ENCODE assay signal across 8 cellular contexts in genomic region chr7:24979863-24980694, GRCh38. TPM values are rescaled to one million over a fixed set of nuclear protein-coding genes. Genes with fewer than 3 reads are reported as not detected.
DNase-seq lines count a peak whose midpoint lies in the region; ATAC-seq and TF ChIP-seq lines count a peak whose summit lies in the region.

TSS of gene OSBPL3 (minus strand) at chr7:24980178. CDS start at chr7:24892472, 87,706 bp downstream.

- H3K27me3 Mint-ChIP-seq in activated CD8-positive, alpha-beta memory T cell treated with anti-CD3 and anti-CD28 coated beads, Interleukin-2, amount 10 ng/mL, durations not matched to agents 7 days and 5 days, result peaks cover 6% of the 10 kb centered on the region
- H3K27me3 Mint-ChIP-seq in mesothelial cell of epicardium (ENCODE audit: low read depth), result peaks cover 58% of the 10 kb centered on the region

- H3K27ac Mint-ChIP-seq in activated CD8-positive, alpha-beta memory T cell treated with anti-CD3 and anti-CD28 coated beads, Interleukin-2, amount 10 ng/mL, durations not matched to agents 7 days and 5 days, result peak within 1 kb of the TSS; percentile 91
- H3K27ac Mint-ChIP-seq in mesothelial cell of epicardium, result peak within 1 kb of the TSS; percentile 95

- no peaks in the 10 kb centered on the region for H3K9me3 Mint-ChIP-seq in activated CD8-positive, alpha-beta memory T cell treated with anti-CD3 and anti-CD28 coated beads, Interleukin-2, amount 10 ng/mL, durations not matched to agents 7 days and 5 days (ENCODE audit: low read depth)
- H3K9me3 Mint-ChIP-seq in mesothelial cell of epicardium, result no peaks in the 10 kb centered on the region

- DNase-seq in COLO829 (ENCODE audit: low spot score) (peak; percentile 96), GM20000 (ENCODE audit: low spot score) (peak; percentile 94), HT1080 (ENCODE audit: low read depth) (peak; percentile 88), NOMO-1 (lab: John Stamatoyannopoulos, UW; ENCODE audit: unreplicated experiment in 2 of 2) (peak; percentile 71 to 85), mesothelial cell of epicardium (ENCODE audit: low spot score in 2 of 2, unreplicated experiment in 2 of 2) (peak; percentile 91 to 98)
- peak; percentile 96 for DNase-seq in activated CD8-positive, alpha-beta memory T cell treated with anti-CD3 and anti-CD28 coated beads, Interleukin-2, amount 10 ng/mL, durations not matched to agents 7 days and 5 days
- DNase-seq in stimulated activated CD8-positive, alpha-beta memory T cell treated with anti-CD3 and anti-CD28 coated beads, Interleukin-15, amount 100 ng/mL, for 4 hours (ENCODE audit: low read depth in 2 of 2), result peak; percentile 91 to 93

- in situ Hi-C loops in endometrial microvascular endothelial cells (cut with HindIII; ENCODE audit: inconsistent ontology term, low pct_unique_long_range_greater_than_20kb, low sequenced_read_pairs), result no loop called here

- peak; percentile 83 for ATAC-seq in activated CD8-positive, alpha-beta memory T cell treated with anti-CD3 and anti-CD28 coated beads, Interleukin-2, amount 10 ng/mL, durations not matched to agents 7 days and 5 days

- peaks cover 49% of the 10 kb centered on the region for H3K4me1 Mint-ChIP-seq in activated CD8-positive, alpha-beta memory T cell treated with anti-CD3 and anti-CD28 coated beads, Interleukin-2, amount 10 ng/mL, durations not matched to agents 7 days and 5 days
- H3K4me1 Mint-ChIP-seq in mesothelial cell of epicardium, result peaks cover 39% of the 10 kb centered on the region

- CTCF ChIA-PET in activated CD8-positive, alpha-beta memory T cell treated with anti-CD3 and anti-CD28 coated beads, Interleukin-2, amount 10 ng/mL, durations not matched to agents 7 days and 5 days (lab: Charles Lee), result interaction anchor here (0.8 to 9.1 kb wide), 35 partner anchors 7 to 168 kb away, joined by 3 to 90 read pairs (median 6); no protein-coding TSS in a partner anchor

- TF ChIP-seq CTCF in GM20000 (IDR thresholded peaks at IDR 0.05; ENCODE audit: extremely low read depth, missing control alignments), result no peak
- no peak for TF ChIP-seq CTCF in mesothelial cell of epicardium (IDR thresholded peaks at IDR 0.05; ENCODE audit: unreplicated experiment)

- peak within 1 kb of the TSS; percentile 98 for H3K4me3 Mint-ChIP-seq in activated CD8-positive, alpha-beta memory T cell treated with anti-CD3 and anti-CD28 coated beads, Interleukin-2, amount 10 ng/mL, durations not matched to agents 7 days and 5 days
- H3K4me3 Mint-ChIP-seq in mesothelial cell of epicardium, result peak within 1 kb of the TSS; percentile 94

- H3K36me3 Mint-ChIP-seq in activated CD8-positive, alpha-beta memory T cell treated with anti-CD3 and anti-CD28 coated beads, Interleukin-2, amount 10 ng/mL, durations not matched to agents 7 days and 5 days, result peaks cover 27% of the 10 kb centered on the region
- no peaks in the 10 kb centered on the region for H3K36me3 Mint-ChIP-seq in mesothelial cell of epicardium

RNA-seq across cellular contexts. Expression of gene OSBPL3, which starts in this region (rescaled TPM):
- total RNA-seq in HT1080 (2014; rRNA removed; shearing (Covaris generic)), result 20.9 and 30.7 TPM in 2 replicates
- 23.5 and 28.7 TPM in 2 replicates for polyA plus RNA-seq in HT1080 (2015; cell fraction: cytosol; rRNA removed)
- polyA plus RNA-seq in HT1080 (2015; cell fraction: nucleus; rRNA removed), result 65.6 and 83.7 TPM in 2 replicates
- total RNA-seq in activated CD8-positive, alpha-beta memory T cell treated with anti-CD3 and anti-CD28 coated beads, Interleukin-2, amount 10 ng/mL, durations not matched to agents 7 days and 5 days, result 100 to 1,000 TPM in 1 of 2 experiments, 10 to 100 TPM in 1; 98.3 to 133 TPM
- 20.3 TPM for total RNA-seq in endometrial microvascular endothelial cells (ENCODE audit: inconsistent ontology term)
- total RNA-seq in mesothelial cell of epicardium, result 9.8 to 11.9 TPM (median 11.0 TPM) in 3 replicates

Comparison
In these comparisons a context has a peak if more than half of its experiments do, and no peak if none do; other contexts are left out.
1. Peak in every context shown above with its lines: DNase-seq and ATAC-seq.